18 cellular contexts compared by ENCODE assay signal in the genomic region with DNA sequence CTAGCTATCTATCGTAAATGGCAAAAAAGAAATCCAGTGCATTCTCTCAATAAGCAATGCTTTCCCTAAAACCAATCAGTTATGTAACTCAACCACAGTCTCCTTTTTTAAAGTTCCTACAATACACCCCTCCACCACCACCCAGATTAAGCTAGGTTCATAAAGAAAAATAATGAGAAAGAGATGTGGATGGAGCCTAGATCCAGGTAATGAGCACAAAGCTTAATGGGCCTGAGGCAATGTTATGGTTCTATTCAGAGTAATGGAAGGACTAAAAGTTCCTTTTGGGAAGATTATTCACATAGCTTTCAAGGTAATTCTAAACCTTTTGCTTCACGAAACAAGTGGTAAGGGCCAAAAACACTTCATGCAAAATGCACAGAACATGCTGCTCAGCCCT.
A peak's percentile ranks its signal among the peaks of the same experiment; 100 is the strongest.
DNase-seq lines count a peak whose midpoint lies in the region; ATAC-seq and TF ChIP-seq lines count a peak whose summit lies in the region.
"Had no signal": no experiment of that assay in that cellular context is flagged by ENCODE, and none has a peak within 500 bp of the region (broad histone marks: within the 10 kb centered on the region; RNA-seq: fewer than 3 reads in every experiment).

No MANE protein-coding gene starts in this region.

- no peaks in the 10 kb centered on the region for H3K36me3 ChIP-seq in hepatocyte (replicated peaks; ENCODE audit: insufficient read depth, low read depth)
- H3K36me3 ChIP-seq: Peyer's patch had no signal

- 93% methylated on average over 2 of the region's 2 CpGs for WGBS in hepatocyte (ENCODE audit: low lambda C conversion rate, missing lambda C conversion rate)

- no peaks in the 10 kb centered on the region for H3K9me3 ChIP-seq in hepatocyte (ENCODE audit: low read depth)
- H3K9me3 ChIP-seq: MG63, Peyer's patch had no signal

- no peak overlapping the region for H3K4me2 ChIP-seq in hepatocyte

- DNase-seq in NCI-H146 (lab: John Stamatoyannopoulos, UW) (peak; percentile 49), NCI-H146 treated with DMSO at 0.1 percent for 48 hours (lab: John Stamatoyannopoulos, UW; ENCODE audit: unreplicated experiment) (no peak), NCI-H69 (lab: John Stamatoyannopoulos, UW) (peak; percentile 86), hepatocyte (ENCODE audit: low spot score) (no peak), renal cortical epithelial cell (ENCODE audit: low read depth) (peak; percentile 1), C1 segment of cervical spinal cord (lab: John Stamatoyannopoulos, UW) (no peak)
- DNase-seq: H9, MG63, NCI-H1436 treated with DMSO at 0.1 percent for 48 hours, NCI-H446 treated with DMSO at 0.1 percent for 48 hours, NCI-H526 treated with DMSO at 0.1 percent for 48 hours, Peyer's patch, T-helper 1 cell had no signal

- no peaks in the 10 kb centered on the region for H3K9me2 ChIP-seq in hepatocyte (replicated peaks; ENCODE audit: insufficient read depth)

- H3K79me2 ChIP-seq in hepatocyte: no peaks in the 10 kb centered on the region

- H3K27ac ChIP-seq in hepatocyte: peak overlapping the region; percentile 6
- H3K27ac ChIP-seq: HL-60, Peyer's patch had no signal

- H3K27me3 ChIP-seq in hepatocyte: no peaks in the 10 kb centered on the region
- H3K27me3 ChIP-seq: MG63, Peyer's patch had no signal

- no peak overlapping the region for H3K4me3 ChIP-seq in hepatocyte
- H3K4me3 ChIP-seq: K562, MG63, Peyer's patch had no signal

- no peak for ATAC-seq in GM19351 (IDR thresholded peaks at IDR 0.05; ENCODE audit: unreplicated experiment)
- ATAC-seq: HepG2, K562, SK-N-SH treated with all-trans-retinoic acid at 6 μM for 48 hours had no signal

- no peak for TF ChIP-seq CTCF in hepatocyte (IDR thresholded peaks at IDR 0.05; ENCODE audit: poor library complexity)

- H2AFZ ChIP-seq in hepatocyte: no peak overlapping the region

- no peaks in the 10 kb centered on the region for H4K20me1 ChIP-seq in hepatocyte (ENCODE audit: insufficient read depth, poor library complexity, severe bottlenecking)

- H3K4me1 ChIP-seq in hepatocyte (ENCODE audit: insufficient read depth): no peaks in the 10 kb centered on the region
- H3K4me1 ChIP-seq: Peyer's patch had no signal

Comparison
In these comparisons a context has a peak if more than half of its experiments do, and no peak if none do; other contexts are left out.
1. DNase-seq: peak in NCI-H146 (single experiment), NCI-H69 (single experiment) and renal cortical epithelial cell (single experiment); none in NCI-H146 treated with DMSO at 0.1 percent for 48 hours (single experiment), hepatocyte (single experiment) and C1 segment of cervical spinal cord (0 of 14).